18 cellular contexts compared by ENCODE assay signal in genomic region chr17:80939151-80940145, GRCh38. TPM values are rescaled to one million over a fixed set of nuclear protein-coding genes. Genes with fewer than 3 reads are reported as not detected.
DNase-seq lines count a peak whose midpoint lies in the region; ATAC-seq and TF ChIP-seq lines count a peak whose summit lies in the region.
"Had no signal": no experiment of that assay in that cellular context is flagged by ENCODE, and none has a peak within 500 bp of the region (broad histone marks: within the 10 kb centered on the region; RNA-seq: fewer than 3 reads in every experiment).

No MANE protein-coding gene starts in this region.

- TF ChIP-seq CTCF in RWPE2 (IDR thresholded peaks at IDR 0.05; ENCODE audit: poor library complexity, severe bottlenecking): no peak
- TF ChIP-seq CTCF in endodermal cell (conservative IDR thresholded peaks at IDR 0.05): no peak

- no peak overlapping the region for H3K4me3 ChIP-seq in RWPE2 (ENCODE audit: severe bottlenecking)
- no peak overlapping the region for H3K4me3 ChIP-seq in endodermal cell (ENCODE audit: low read length)
- H3K4me3 ChIP-seq: heart left ventricle had no signal

- H3K27ac ChIP-seq in RWPE2 (ENCODE audit: poor library complexity, severe bottlenecking): no peak overlapping the region
- H3K27ac ChIP-seq in endodermal cell (ENCODE audit: low read depth, low read length): peak overlapping the region; percentile 67

- H3K36me3 Mint-ChIP-seq in activated naive CD4-positive, alpha-beta T cell treated with anti-CD3 and anti-CD28 coated beads, Interleukin-2, amount 50 U/mL, for 24 hours: peaks cover 13% of the 10 kb centered on the region
- peaks cover 23% of the 10 kb centered on the region for H3K36me3 Mint-ChIP-seq in endodermal cell (ENCODE audit: low read depth)
- peaks cover 62% of the 10 kb centered on the region for H3K36me3 Mint-ChIP-seq in stimulated activated effector memory CD8-positive, alpha-beta T cell treated with anti-CD3 and anti-CD28 coated beads, Interleukin-12 subunit alpha, Interleukin-12 subunit beta, amount 100 ng/mL, for 72 hours

- no peaks in the 10 kb centered on the region for H3K9me3 Mint-ChIP-seq in activated naive CD4-positive, alpha-beta T cell treated with anti-CD3 and anti-CD28 coated beads, Interleukin-2, amount 50 U/mL, for 24 hours
- no peaks in the 10 kb centered on the region for H3K9me3 Mint-ChIP-seq in endodermal cell
- H3K9me3 Mint-ChIP-seq in stimulated activated effector memory CD8-positive, alpha-beta T cell treated with anti-CD3 and anti-CD28 coated beads, Interleukin-12 subunit alpha, Interleukin-12 subunit beta, amount 100 ng/mL, for 72 hours: no peaks in the 10 kb centered on the region
- H3K9me3 Mint-ChIP-seq: activated B cell treated with CpG ODN at 0.5 μM for 24 hours had no signal

- peak overlapping the region; percentile 77 for H3K4me3 Mint-ChIP-seq in activated naive CD4-positive, alpha-beta T cell treated with anti-CD3 and anti-CD28 coated beads, Interleukin-2, amount 50 U/mL, for 24 hours
- H3K4me3 Mint-ChIP-seq in endodermal cell: no peak overlapping the region
- peak overlapping the region; percentile 53 for H3K4me3 Mint-ChIP-seq in stimulated activated effector memory CD8-positive, alpha-beta T cell treated with anti-CD3 and anti-CD28 coated beads, Interleukin-12 subunit alpha, Interleukin-12 subunit beta, amount 100 ng/mL, for 72 hours
- H3K4me3 Mint-ChIP-seq: activated B cell treated with CpG ODN at 0.5 μM for 24 hours had no signal

- no peak for DNase-seq in activated naive CD4-positive, alpha-beta T cell (lab: John Stamatoyannopoulos, UW)
- DNase-seq in RWPE2 (ENCODE audit: low spot score) (peak; percentile 55), endodermal cell (no peak), OCI-M1 (lab: John Stamatoyannopoulos, UW) (no peak)
- no peak for DNase-seq in stimulated activated effector memory CD8-positive, alpha-beta T cell treated with anti-CD3 and anti-CD28 coated beads, Interleukin-12 subunit alpha, Interleukin-12 subunit beta, amount 100 ng/mL, for 72 hours (ENCODE audit: low spot score in 2 of 2)
- DNase-seq: ACHN; activated B cell treated with CpG ODN at 0.5 μM for 24 hours; activated CD8-positive, alpha-beta memory T cell treated with anti-CD3 and anti-CD28 coated beads, Interleukin-2, amount 50 U/mL, for 48 hours; effector CD4-positive, alpha-beta T cell; mammary epithelial cell; NCI-H226; retina; SHP77 had no signal

- H3K9ac ChIP-seq in endodermal cell (ENCODE audit: extremely low read depth, low read length, poor library complexity, severe bottlenecking): no peak overlapping the region

- H3K27me3 Mint-ChIP-seq in activated naive CD4-positive, alpha-beta T cell treated with anti-CD3 and anti-CD28 coated beads, Interleukin-2, amount 50 U/mL, for 24 hours: no peaks in the 10 kb centered on the region
- H3K27me3 Mint-ChIP-seq in endodermal cell (ENCODE audit: insufficient read depth): peaks cover 3% of the 10 kb centered on the region
- H3K27me3 Mint-ChIP-seq: activated B cell treated with CpG ODN at 0.5 μM for 24 hours had no signal

- H3K27ac Mint-ChIP-seq in activated naive CD4-positive, alpha-beta T cell treated with anti-CD3 and anti-CD28 coated beads, Interleukin-2, amount 50 U/mL, for 24 hours: no peak overlapping the region
- H3K27ac Mint-ChIP-seq in endodermal cell: no peak overlapping the region
- peak overlapping the region; percentile 89 for H3K27ac Mint-ChIP-seq in stimulated activated effector memory CD8-positive, alpha-beta T cell treated with anti-CD3 and anti-CD28 coated beads, Interleukin-12 subunit alpha, Interleukin-12 subunit beta, amount 100 ng/mL, for 72 hours
- H3K27ac Mint-ChIP-seq: activated B cell treated with CpG ODN at 0.5 μM for 24 hours had no signal

- H3K27me3 ChIP-seq in RWPE2 (ENCODE audit: insufficient read depth, poor library complexity, severe bottlenecking) (no peaks in the 10 kb centered on the region), endodermal cell (ENCODE audit: control insufficient read depth, insufficient read depth, low read length, poor library complexity, severe bottlenecking) (no peaks in the 10 kb centered on the region)
- H3K27me3 ChIP-seq: heart left ventricle had no signal

- 96 to 97% methylated on average over 19 to 27 of the region's 27 CpGs for WGBS in endodermal cell (ENCODE audit: insufficient coverage in 1 of 2, insufficient read length in 1 of 2), 2 experiments

- H3K9me3 ChIP-seq in RWPE2 (ENCODE audit: severe bottlenecking): no peaks in the 10 kb centered on the region
- H3K9me3 ChIP-seq in endodermal cell (ENCODE audit: control insufficient read depth, low read length): no peaks in the 10 kb centered on the region
- H3K9me3 ChIP-seq: heart left ventricle had no signal

- ATAC-seq in RWPE2 (ENCODE audit: low read depth): no peak
- ATAC-seq in stimulated activated effector memory CD8-positive, alpha-beta T cell treated with anti-CD3 and anti-CD28 coated beads, Interleukin-12 subunit alpha, Interleukin-12 subunit beta, amount 100 ng/mL, for 72 hours: no peak
- ATAC-seq in HG03520 (IDR thresholded peaks at IDR 0.05; ENCODE audit: unreplicated experiment): no peak
- no peak for ATAC-seq in HG02884 (IDR thresholded peaks at IDR 0.05; ENCODE audit: unreplicated experiment)
- ATAC-seq: HCT116, heart left ventricle had no signal

- no peaks in the 10 kb centered on the region for H3K4me1 ChIP-seq in RWPE2 (ENCODE audit: insufficient read depth, poor library complexity, severe bottlenecking)
- H3K4me1 ChIP-seq in endodermal cell (ENCODE audit: control insufficient read depth, insufficient read depth, low read length): no peaks in the 10 kb centered on the region

- H3K36me3 ChIP-seq in RWPE2 (ENCODE audit: low read depth) (peaks cover 18% of the 10 kb centered on the region; the same call in 1 of the 2 replicates), endodermal cell (ENCODE audit: control insufficient read depth, insufficient read depth, low read length) (peaks cover 4% of the 10 kb centered on the region)

- H3K4me1 Mint-ChIP-seq in activated naive CD4-positive, alpha-beta T cell treated with anti-CD3 and anti-CD28 coated beads, Interleukin-2, amount 50 U/mL, for 24 hours: peaks cover 43% of the 10 kb centered on the region
- peaks cover 4% of the 10 kb centered on the region for H3K4me1 Mint-ChIP-seq in endodermal cell
- peaks cover 48% of the 10 kb centered on the region for H3K4me1 Mint-ChIP-seq in stimulated activated effector memory CD8-positive, alpha-beta T cell treated with anti-CD3 and anti-CD28 coated beads, Interleukin-12 subunit alpha, Interleukin-12 subunit beta, amount 100 ng/mL, for 72 hours

RNA-seq across cellular contexts. Expression of gene CHMP6, which starts 52.2 kb away (rescaled TPM):
- 10 to 100 TPM; 28.4 to 32.5 TPM for total RNA-seq in endodermal cell
- polyA plus RNA-seq in endodermal cell (2013, experiment 1 of 2): 23.4 TPM
- 20.2 TPM for polyA plus RNA-seq in endodermal cell (2013, experiment 2 of 2)
